Comparison of ENCODE assay signal across 15 cellular contexts in genomic region chr9:70435948-70436347, GRCh38. TPM values are rescaled to one million over a fixed set of nuclear protein-coding genes. Genes with fewer than 3 reads are reported as not detected.
DNase-seq lines count a peak whose midpoint lies in the region; ATAC-seq, FAIRE-seq and TF ChIP-seq lines count a peak whose summit lies in the region.
"Had no signal": no experiment of that assay in that cellular context is flagged by ENCODE, and none has a peak within 500 bp of the region (broad histone marks: within the 10 kb centered on the region; RNA-seq: fewer than 3 reads in every experiment).

No MANE protein-coding gene starts in this region.

- H3K36me3 Mint-ChIP-seq in nephron progenitor cell (ENCODE audit: low read depth) = no peaks in the 10 kb centered on the region
- H3K36me3 Mint-ChIP-seq: activated naive CD4-positive, alpha-beta T cell treated with anti-CD3 and anti-CD28 coated beads, Interleukin-2, amount 50 U/mL, for 24 hours; CD14-positive monocyte had no signal

- peaks cover 5% of the 10 kb centered on the region for H3K4me1 Mint-ChIP-seq in nephron progenitor cell

- 81% methylated on average over 1 of the region's 1 CpG for WGBS in hepatocyte (ENCODE audit: low lambda C conversion rate, missing lambda C conversion rate)

- H3K4me1 ChIP-seq in hepatocyte (ENCODE audit: insufficient read depth) = no peaks in the 10 kb centered on the region

- H3K27ac ChIP-seq in hepatocyte = no peak overlapping the region

- H3K9me2 ChIP-seq in hepatocyte (replicated peaks; ENCODE audit: insufficient read depth) = no peaks in the 10 kb centered on the region

- ATAC-seq in HG02610 (IDR thresholded peaks at IDR 0.05; ENCODE audit: unreplicated experiment) = no peak
- ATAC-seq: activated CD8-positive, alpha-beta T cell treated with anti-CD3 and anti-CD28 coated beads for 36 hours; effector memory CD8-positive, alpha-beta T cell had no signal

- H3K27me3 ChIP-seq in bronchial epithelial cell (ENCODE audit: control insufficient read depth, insufficient read depth, low read length) (no peaks in the 10 kb centered on the region), hepatocyte (no peaks in the 10 kb centered on the region)

- in situ Hi-C loops in KBM-7 (cut with MboI; ENCODE audit: low pct_unique_long_range_greater_than_20kb, low sequenced_read_pairs) = no loop called here

- TF ChIP-seq CTCF in bronchial epithelial cell (IDR thresholded peaks at IDR 0.05; ENCODE audit: insufficient read depth, low read length, severe bottlenecking) (no peak), hepatocyte (IDR thresholded peaks at IDR 0.05; ENCODE audit: poor library complexity) (no peak), nephron progenitor cell (IDR thresholded peaks at IDR 0.05) (no peak)

- no peak overlapping the region for H3K4me3 Mint-ChIP-seq in nephron progenitor cell
- H3K4me3 Mint-ChIP-seq: activated CD8-positive, alpha-beta T cell treated with anti-CD3 and anti-CD28 coated beads for 36 hours; activated naive CD4-positive, alpha-beta T cell treated with anti-CD3 and anti-CD28 coated beads, Interleukin-2, amount 50 U/mL, for 24 hours; CD14-positive monocyte; effector memory CD8-positive, alpha-beta T cell had no signal

- H4K20me1 ChIP-seq in hepatocyte (ENCODE audit: insufficient read depth, poor library complexity, severe bottlenecking) = no peaks in the 10 kb centered on the region

- H3K4me2 ChIP-seq in hepatocyte = no peak overlapping the region
- H3K4me2 ChIP-seq: smooth muscle cell had no signal

- H3K9me3 Mint-ChIP-seq in nephron progenitor cell = peaks cover 13% of the 10 kb centered on the region
- H3K9me3 Mint-ChIP-seq: activated CD8-positive, alpha-beta T cell treated with anti-CD3 and anti-CD28 coated beads for 36 hours; activated naive CD4-positive, alpha-beta T cell treated with anti-CD3 and anti-CD28 coated beads, Interleukin-2, amount 50 U/mL, for 24 hours; effector memory CD8-positive, alpha-beta T cell had no signal

- H3K27me3 Mint-ChIP-seq in nephron progenitor cell (ENCODE audit: low read depth, poor library complexity) = peaks cover 2% of the 10 kb centered on the region
- H3K27me3 Mint-ChIP-seq: activated CD8-positive, alpha-beta T cell treated with anti-CD3 and anti-CD28 coated beads for 36 hours; activated naive CD4-positive, alpha-beta T cell treated with anti-CD3 and anti-CD28 coated beads, Interleukin-2, amount 50 U/mL, for 24 hours had no signal

- DNase-seq in AG08395 (ENCODE audit: low spot score) (peak; percentile 53), bronchial epithelial cell (ENCODE audit: low read depth) (peak; percentile 52), hepatocyte (ENCODE audit: low spot score) (peak; percentile 28), nephron progenitor cell (no peak), KBM-7 (no peak), NCI-H2107 treated with DMSO at 0.1 percent for 48 hours (lab: John Stamatoyannopoulos, UW; ENCODE audit: unreplicated experiment) (no peak)
- DNase-seq: activated CD8-positive, alpha-beta T cell treated with anti-CD3 and anti-CD28 coated beads for 36 hours; effector memory CD8-positive, alpha-beta T cell; NCI-H2029 had no signal

- no peak for TF ChIP-seq RAD21 in Ishikawa (IDR thresholded peaks at IDR 0.05; ENCODE audit: low read depth)

- no peak overlapping the region for H2AFZ ChIP-seq in hepatocyte

- H3K4me3 ChIP-seq in bronchial epithelial cell (ENCODE audit: low read depth, low read length) (no peak overlapping the region), hepatocyte (no peak overlapping the region)
- H3K4me3 ChIP-seq: smooth muscle cell had no signal

- no peak for TF ChIP-seq EP300 in Ishikawa (IDR thresholded peaks at IDR 0.05; ENCODE audit: borderline replicate concordance)

- H3K36me3 ChIP-seq in bronchial epithelial cell (ENCODE audit: control insufficient read depth, insufficient read depth, low read length) = no peaks in the 10 kb centered on the region
- H3K36me3 ChIP-seq in hepatocyte (replicated peaks; ENCODE audit: insufficient read depth, low read depth) = no peaks in the 10 kb centered on the region

- no peak overlapping the region for H3K27ac Mint-ChIP-seq in nephron progenitor cell
- H3K27ac Mint-ChIP-seq: activated CD8-positive, alpha-beta T cell treated with anti-CD3 and anti-CD28 coated beads for 36 hours; activated naive CD4-positive, alpha-beta T cell treated with anti-CD3 and anti-CD28 coated beads, Interleukin-2, amount 50 U/mL, for 24 hours; CD14-positive monocyte; effector memory CD8-positive, alpha-beta T cell had no signal

- H3K9me3 ChIP-seq in hepatocyte (ENCODE audit: low read depth) = no peaks in the 10 kb centered on the region

- FAIRE-seq in bronchial epithelial cell (lab: Jason Lieb, UNC) = no peak
- FAIRE-seq: H1 had no signal

- H3K79me2 ChIP-seq in hepatocyte = no peaks in the 10 kb centered on the region

TF ChIP-seq in Ishikawa, 13 proteins besides CTCF, POLR2A, EP300 and RAD21:
- TF ChIP-seq FOXM1 (IDR thresholded peaks at IDR 0.05; ENCODE audit: borderline replicate concordance, low read depth) (no peak), CREB1 (IDR thresholded peaks at IDR 0.05; ENCODE audit: low read depth) (no peak), NFIC (IDR thresholded peaks at IDR 0.05) (peak; percentile 8; the same call in 1 of the 2 replicates), USF1 (IDR thresholded peaks at IDR 0.05) (no peak), TEAD4 (IDR thresholded peaks at IDR 0.05) (no peak), TAF1 (IDR thresholded peaks at IDR 0.05; ENCODE audit: low read depth) (no peak), YY1 (IDR thresholded peaks at IDR 0.05; ENCODE audit: low read depth) (no peak)

RNA-seq across cellular contexts. Expression of gene KLF9, which starts 21.5 kb away (rescaled TPM):
- 41.9 and 44.0 TPM in 2 replicates for total RNA-seq in bronchial epithelial cell
- 29.4 and 31.9 TPM in 2 replicates for total RNA-seq in hepatocyte
- 5.2 and 5.3 TPM in 2 replicates for polyA plus RNA-seq in hepatocyte

Comparison
In these comparisons a context has a peak if more than half of its experiments do, and no peak if none do; other contexts are left out.
1. DNase-seq: peak in AG08395 (single experiment), bronchial epithelial cell (single experiment) and hepatocyte (single experiment); none in nephron progenitor cell (single experiment), KBM-7 (single experiment) and NCI-H2107 treated with DMSO at 0.1 percent for 48 hours (single experiment).